In the genomic region with DNA sequence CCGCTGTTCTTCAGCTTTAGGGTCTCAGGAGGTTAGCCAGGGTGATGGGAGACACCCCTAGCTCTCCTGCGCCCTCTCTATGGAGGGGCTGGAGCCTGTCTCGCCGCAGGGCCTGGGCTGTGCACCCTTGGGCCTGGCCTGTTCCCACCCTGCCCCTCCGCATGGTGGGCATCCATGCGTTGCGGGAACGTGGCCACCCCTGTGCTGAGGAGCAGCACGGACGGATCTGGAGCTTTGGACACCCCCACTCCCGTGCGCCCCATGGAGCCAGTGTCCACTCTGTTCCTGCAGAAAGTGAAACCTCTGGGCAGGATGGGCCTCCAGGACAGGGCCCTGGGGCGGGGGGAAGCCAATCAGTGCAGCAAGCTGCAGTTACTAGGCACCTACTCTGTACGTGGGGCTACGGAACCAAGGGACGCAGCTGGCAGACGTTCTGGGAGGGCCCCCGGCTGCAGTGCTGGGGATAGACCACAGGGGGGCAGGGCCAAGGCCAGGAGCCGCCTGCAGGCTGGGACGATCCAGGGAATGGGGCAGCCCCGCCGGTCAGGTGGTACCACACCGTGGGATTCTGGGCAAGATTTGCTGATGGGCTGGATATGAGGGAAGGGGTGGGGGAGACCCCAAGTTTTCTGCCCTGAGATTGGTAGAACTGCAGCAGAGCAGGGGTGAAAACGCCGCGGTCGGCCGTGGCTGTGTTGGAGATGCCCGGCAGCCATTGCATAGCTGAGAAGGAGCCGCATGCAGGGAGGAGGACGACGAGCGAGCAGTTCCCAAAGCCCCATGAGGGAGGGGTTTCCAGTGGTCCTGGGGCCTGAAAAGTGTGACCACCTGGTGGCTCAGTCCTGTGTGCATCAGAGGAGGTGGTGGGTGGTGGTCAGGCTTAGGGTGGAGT, we compare ENCODE assay signal across 8 cellular contexts. TPM values are rescaled to one million over a fixed set of nuclear protein-coding genes. Genes with fewer than 3 reads are reported as not detected.
DNase-seq lines count a peak whose midpoint lies in the region; ATAC-seq and TF ChIP-seq lines count a peak whose summit lies in the region.

No MANE protein-coding gene starts in this region.

- no peak overlapping the region for H3K27ac ChIP-seq in Peyer's patch

- in situ Hi-C loops in astrocyte of the spinal cord (cut with HindIII; ENCODE audit: low sequenced_read_pairs) = no loop called here

- no peaks in the 10 kb centered on the region for H3K4me1 ChIP-seq in Peyer's patch

- DNase-seq in activated gamma-delta T cell treated with Interleukin-2 at 50 U/mL for 16 hours = peak; percentile 9
- no peak for DNase-seq in activated gamma-delta T cell (lab: John Stamatoyannopoulos, UW)
- peak in 2 of 3 donors; percentile 41 to 65 for DNase-seq in Peyer's patch
- no peak for DNase-seq in astrocyte of the spinal cord (ENCODE audit: low read depth, low spot score)
- DNase-seq in iPS DF 19.7 (ENCODE audit: low read depth, low spot score) = peak; percentile 28
- peak; percentile 16 to 24 (median 21) for DNase-seq in stimulated activated CD4-positive, alpha-beta T cell treated with anti-CD3 and anti-CD28 coated beads, Interleukin-12 subunit alpha, Interleukin-12 subunit beta, amount 100 ng/mL, for 48 hours (ENCODE audit: low read depth in 2 of 3, low spot score in 1 of 3)
- no peak for DNase-seq in NCI-H2029 treated with DMSO at 0.1 percent for 48 hours (lab: John Stamatoyannopoulos, UW)

- no peaks in the 10 kb centered on the region for H3K9me3 ChIP-seq in Peyer's patch

- peak; percentile 41 to 68 (median 58) for TF ChIP-seq CTCF in Peyer's patch (IDR thresholded peaks at IDR 0.05)
- TF ChIP-seq CTCF in astrocyte of the spinal cord (IDR thresholded peaks at IDR 0.05; ENCODE audit: low read depth, low read length) = peak; percentile 78

- no peak for TF ChIP-seq POLR2A in Peyer's patch (IDR thresholded peaks at IDR 0.05)

- H3K27me3 ChIP-seq in Peyer's patch = peaks cover 0 to 4% of the 10 kb centered on the region in 2 donors

- H3K4me3 ChIP-seq in Peyer's patch (no peak overlapping the region), astrocyte of the spinal cord (ENCODE audit: low read depth, low read length) (no peak overlapping the region)

- no peaks in the 10 kb centered on the region for H3K36me3 ChIP-seq in Peyer's patch

- no peak for ATAC-seq in HG03135 (IDR thresholded peaks at IDR 0.05; ENCODE audit: unreplicated experiment)

RNA-seq across cellular contexts. Expression of gene TP73, which starts 43.3 kb away (rescaled TPM):
- under 1 TPM in 1 of 4 donors, not detected in 3; 0.38 TPM for total RNA-seq in Peyer's patch

RNA-seq across cellular contexts. Expression of gene WRAP73, which starts 45.7 kb away (rescaled TPM):
- 10 to 100 TPM; 34.3 to 71.1 (median 49.4) TPM for total RNA-seq in Peyer's patch

RNA-seq across cellular contexts. Expression of gene CCDC27, which starts 56.7 kb away (rescaled TPM):
- total RNA-seq in Peyer's patch = not detected

Comparison
In these comparisons a context has a peak if more than half of its experiments do, and no peak if none do; other contexts are left out.
1. DNase-seq: peak in activated gamma-delta T cell treated with Interleukin-2 at 50 U/mL for 16 hours (single experiment), Peyer's patch (2 of 3), iPS DF 19.7 (single experiment) and stimulated activated CD4-positive, alpha-beta T cell treated with anti-CD3 and anti-CD28 coated beads, Interleukin-12 subunit alpha, Interleukin-12 subunit beta, amount 100 ng/mL, for 48 hours (3 of 3); none in activated gamma-delta T cell (single experiment), astrocyte of the spinal cord (single experiment) and NCI-H2029 treated with DMSO at 0.1 percent for 48 hours (single experiment).